Comparison of ENCODE assay signal across 24 cellular contexts in the genomic region with DNA sequence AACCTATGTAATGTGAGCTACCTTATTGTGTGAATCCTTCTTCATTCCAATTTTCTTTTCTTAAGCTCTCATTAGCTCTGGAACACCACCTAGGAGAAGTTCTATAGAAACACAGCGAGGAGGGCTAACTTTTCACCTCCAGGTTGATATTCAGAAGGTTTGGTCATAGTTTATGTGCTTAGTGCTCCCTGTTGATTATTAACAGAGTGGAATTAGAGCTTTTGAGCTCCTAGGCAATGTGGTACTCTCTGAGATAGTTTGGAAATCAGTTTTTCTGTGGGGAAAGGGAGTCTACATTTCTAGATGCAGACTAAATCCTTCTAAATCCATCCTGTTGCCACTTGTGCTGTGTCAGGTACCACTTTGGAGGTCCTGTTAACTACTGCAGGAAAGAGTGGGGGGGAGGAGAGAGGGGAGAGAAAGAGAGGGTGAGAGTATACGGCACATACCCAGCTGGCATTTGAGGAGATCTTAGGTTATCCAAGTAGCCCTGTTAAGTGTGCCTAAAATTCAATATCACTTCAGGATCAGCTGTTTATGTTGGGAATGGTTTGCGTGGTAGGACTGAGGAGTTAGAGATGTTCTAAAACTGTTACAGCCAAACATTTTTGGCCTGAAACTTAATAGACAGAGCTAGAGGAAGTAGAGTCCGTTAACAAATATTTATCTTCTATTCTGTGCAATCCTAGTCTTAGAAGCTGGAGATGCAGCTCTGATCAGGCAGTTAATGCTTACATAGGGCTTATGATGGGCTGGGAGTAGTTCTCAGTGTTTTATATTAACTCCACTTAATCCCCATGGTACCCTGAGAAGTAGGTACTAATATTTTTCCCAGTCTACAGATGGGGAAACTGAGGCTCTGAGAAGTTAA.
"Had no signal": no experiment of that assay in that cellular context is flagged by ENCODE, and none has a peak within 500 bp of the region (broad histone marks: within the 10 kb centered on the region; RNA-seq: fewer than 3 reads in every experiment).

No MANE protein-coding gene starts in this region.

- H3K36me3 Mint-ChIP-seq: natural killer cell treated with Interleukin-12 subunit alpha and Interleukin-12 subunit beta and Interleukin-15 and Interleukin-18, amount 100 ng/mL, for 72 hours; stimulated activated effector memory CD8-positive, alpha-beta T cell treated with anti-CD3 and anti-CD28 coated beads, Interleukin-12 subunit alpha, Interleukin-12 subunit beta, amount 100 ng/mL, for 72 hours had no signal

- H3K4me1 Mint-ChIP-seq: stimulated activated effector memory CD8-positive, alpha-beta T cell treated with anti-CD3 and anti-CD28 coated beads, Interleukin-12 subunit alpha, Interleukin-12 subunit beta, amount 100 ng/mL, for 72 hours had no signal

- H3K9me3 Mint-ChIP-seq: activated T-helper 1 cell treated with anti-CD3 and anti-CD28 coated beads, Interleukin-12 subunit alpha, Interleukin-12 subunit beta, Interleukin-2, Interleukin-4 antibody, amounts not matched to agents 30 ng/mL and 10 ng/mL and 1 ng/mL, durations not matched to agents 14 hours and 24 hours and 36 hours; effector memory CD8-positive, alpha-beta T cell; natural killer cell treated with Interleukin-12 subunit alpha and Interleukin-12 subunit beta and Interleukin-15 and Interleukin-18, amount 100 ng/mL, for 72 hours; stimulated activated effector memory CD8-positive, alpha-beta T cell treated with anti-CD3 and anti-CD28 coated beads, Interleukin-12 subunit alpha, Interleukin-12 subunit beta, amount 100 ng/mL, for 72 hours; stimulated activated naive CD8-positive, alpha-beta T cell treated with anti-CD3 and anti-CD28 coated beads, Interleukin-15, Interleukin-2, amounts not matched to agents 100 ng/mL and 50 ng/mL, for 24 hours; T-helper 2 cell treated with Interferon-gamma antibody and Interleukin-4, amounts not matched to agents 5 μg/mL and 100 μg/mL, for 36 hours had no signal

- FAIRE-seq: astrocyte had no signal

- ATAC-seq: activated CD4-positive, CD25-positive, alpha-beta regulatory T cell treated with anti-CD3 and anti-CD28 coated beads, Interleukin-2, amount 50 U/mL, for 24 hours; effector memory CD8-positive, alpha-beta T cell; natural killer cell treated with Interleukin-12 subunit alpha and Interleukin-12 subunit beta and Interleukin-15 and Interleukin-18, amount 100 ng/mL, for 72 hours; sciatic nerve; stimulated activated effector memory CD8-positive, alpha-beta T cell treated with anti-CD3 and anti-CD28 coated beads, Interleukin-12 subunit alpha, Interleukin-12 subunit beta, amount 100 ng/mL, for 72 hours had no signal

- DNase-seq: activated CD4-positive, alpha-beta T cell treated with anti-CD3 and anti-CD28 coated beads for 48 hours; activated CD4-positive, alpha-beta T cell treated with anti-CD3 and anti-CD28 coated beads, Interleukin-2, amount 50 U/mL, for 48 hours; activated CD8-positive, alpha-beta memory T cell treated with anti-CD3 and anti-CD28 coated beads for 24 hours; activated effector memory CD4-positive, alpha-beta T cell treated with anti-CD3 and anti-CD28 coated beads, Interleukin-2, amount 50 U/mL, for 16 hours; activated naive CD4-positive, alpha-beta T cell treated with anti-CD3 and anti-CD28 coated beads, Interleukin-2, amount 50 U/mL, for 16 hours; amniotic stem cell; brain microvascular endothelial cell; effector memory CD8-positive, alpha-beta T cell; kidney glomerular epithelial cell; left ventricle myocardium inferior; mesendoderm; posterior cingulate gyrus; stimulated activated CD4-positive, alpha-beta T cell treated with anti-CD3 and anti-CD28 coated beads, Interleukin-12 subunit alpha, Interleukin-12 subunit beta, amount 100 ng/mL, for 4 hours; stimulated activated CD4-positive, alpha-beta T cell treated with anti-CD3 and anti-CD28 coated beads, Interleukin-4, amount 100 ng/mL, for 1 hour; T-helper 1 cell; trophoblast cell had no signal

- H3K4me3 Mint-ChIP-seq: activated T-helper 1 cell treated with anti-CD3 and anti-CD28 coated beads, Interleukin-12 subunit alpha, Interleukin-12 subunit beta, Interleukin-2, Interleukin-4 antibody, amounts not matched to agents 30 ng/mL and 10 ng/mL and 1 ng/mL, durations not matched to agents 14 hours and 24 hours and 36 hours; effector memory CD8-positive, alpha-beta T cell; natural killer cell treated with Interleukin-12 subunit alpha and Interleukin-12 subunit beta and Interleukin-15 and Interleukin-18, amount 100 ng/mL, for 72 hours; stimulated activated effector memory CD8-positive, alpha-beta T cell treated with anti-CD3 and anti-CD28 coated beads, Interleukin-12 subunit alpha, Interleukin-12 subunit beta, amount 100 ng/mL, for 72 hours; stimulated activated naive CD8-positive, alpha-beta T cell treated with anti-CD3 and anti-CD28 coated beads, Interleukin-15, Interleukin-2, amounts not matched to agents 100 ng/mL and 50 ng/mL, for 24 hours; T-helper 2 cell treated with Interferon-gamma antibody and Interleukin-4, amounts not matched to agents 5 μg/mL and 100 μg/mL, for 36 hours had no signal
